In genomic region chr9:113446323-113446740, GRCh38 we compare ENCODE assay signal across 8 cellular contexts. TPM values are rescaled to one million over a fixed set of nuclear protein-coding genes. Genes with fewer than 3 reads are reported as not detected.
DNase-seq lines count a peak whose midpoint lies in the region; ATAC-seq and TF ChIP-seq lines count a peak whose summit lies in the region.

No MANE protein-coding gene starts in this region.

- no peak overlapping the region for H3K4me3 ChIP-seq in transverse colon

- 54 to 86% methylated on average over 2 to 3 of the region's 3 CpGs for WGBS in transverse colon (ENCODE audit: low coverage in 1 of 2), 2 donors

- TF ChIP-seq CTCF in C4-2B (conservative IDR thresholded peaks at IDR 0.05) = peak; percentile 79
- peak; percentile 28 for TF ChIP-seq CTCF in GM13976 (IDR thresholded peaks at IDR 0.05; ENCODE audit: borderline replicate concordance, control extremely low read depth, extremely low read depth, insufficient read depth, missing control alignments)
- TF ChIP-seq CTCF in transverse colon (IDR thresholded peaks at IDR 0.05) = peak; percentile 59 to 79 (median 73)

- no peaks in the 10 kb centered on the region for H3K9me3 Mint-ChIP-seq in T-helper 2 cell treated with Interferon-gamma antibody and Interleukin-4, amounts not matched to agents 5 μg/mL and 100 μg/mL, for 36 hours

- no peaks in the 10 kb centered on the region for H3K36me3 Mint-ChIP-seq in T-helper 2 cell treated with Interferon-gamma antibody and Interleukin-4, amounts not matched to agents 5 μg/mL and 100 μg/mL, for 36 hours (ENCODE audit: low read depth)

- no peak overlapping the region for H3K27ac Mint-ChIP-seq in T-helper 2 cell treated with Interferon-gamma antibody and Interleukin-4, amounts not matched to agents 5 μg/mL and 100 μg/mL, for 36 hours

- TF ChIP-seq POLR2A in transverse colon (IDR thresholded peaks at IDR 0.05) = no peak

- H3K36me3 ChIP-seq in transverse colon = no peaks in the 10 kb centered on the region

- H3K27me3 ChIP-seq in transverse colon = no peaks in the 10 kb centered on the region

- peak; percentile 63 for ATAC-seq in left colon

- H3K27ac ChIP-seq in C4-2B (no peak overlapping the region), transverse colon (peak overlapping the region in 1 of 4 donors; percentile 3)

- H3K4me3 Mint-ChIP-seq in T-helper 2 cell treated with Interferon-gamma antibody and Interleukin-4, amounts not matched to agents 5 μg/mL and 100 μg/mL, for 36 hours = no peak overlapping the region

- no peaks in the 10 kb centered on the region for H3K9me3 ChIP-seq in transverse colon

- no peak for TF ChIP-seq EP300 in transverse colon (IDR thresholded peaks at IDR 0.05; ENCODE audit: low read depth)

- peaks cover 0 to 3% (median 0%) of the 10 kb centered on the region in 4 donors for H3K4me1 ChIP-seq in transverse colon

- intact Hi-C loops in left colon (cut with DNase I, micrococcal nuclease) = loop anchor here (2.0 to 5.0 kb wide), 3 partner anchors 138 to 211 kb away; no protein-coding TSS in a partner anchor
- intact Hi-C loops in transverse colon (cut with DNase I; ENCODE audit: low total_unique reads) = loop anchor here (2.0 kb wide), 2 partner anchors 142 to 212 kb away; no protein-coding TSS in a partner anchor

- no peaks in the 10 kb centered on the region for H3K27me3 Mint-ChIP-seq in T-helper 2 cell treated with Interferon-gamma antibody and Interleukin-4, amounts not matched to agents 5 μg/mL and 100 μg/mL, for 36 hours (ENCODE audit: low read depth)

- in situ Hi-C loops in GM13976 (cut with MboI; ENCODE audit: low sequenced_read_pairs, unreplicated experiment) (loop anchor here (5.0 kb wide), 2 partner anchors 146 to 211 kb away; no protein-coding TSS in a partner anchor), transverse colon (cut with MboI; ENCODE audit: low pct_ligation_motif_present in 1 of 4, low pct_unique_long_range_greater_than_20kb in 1 of 4, low sequenced_read_pairs in 3 of 4) (loop anchor here in 2 of 4 donors (5.0 kb wide), 3 partner anchors 136 to 211 kb away; no protein-coding TSS in a partner anchor)

- peaks cover 2% of the 10 kb centered on the region for H3K4me1 Mint-ChIP-seq in T-helper 2 cell treated with Interferon-gamma antibody and Interleukin-4, amounts not matched to agents 5 μg/mL and 100 μg/mL, for 36 hours (ENCODE audit: low read depth)

- peak; percentile 79 for DNase-seq in GM13976 (ENCODE audit: low spot score)
- DNase-seq in NCI-H460 (ENCODE audit: extremely low read depth, low read depth) = peak; percentile 43
- peak; percentile 80 for DNase-seq in cerebellar cortex (ENCODE audit: low spot score)
- no peak for DNase-seq in left colon
- DNase-seq in transverse colon = no peak
- no peak for DNase-seq in KG1 (lab: John Stamatoyannopoulos, UW)
- DNase-seq in T-helper 2 cell treated with Interferon-gamma antibody and Interleukin-4, amounts not matched to agents 5 μg/mL and 100 μg/mL, for 36 hours (ENCODE audit: low spot score) = no peak

RNA-seq across cellular contexts. Expression of gene RGS3, which starts 17.2 kb away (rescaled TPM):
- 26.9 and 28.3 TPM in 2 replicates for total RNA-seq in NCI-H460 (2014; rRNA removed; shearing (Covaris generic))
- 44.5 and 56.1 TPM in 2 replicates for polyA plus RNA-seq in NCI-H460 (2014; cell fraction: nucleus; rRNA removed)
- 10 to 100 TPM; 59.6 to 74.8 TPM for total RNA-seq in left colon
- 100 to 1,000 TPM in 1 of 4 donors, 10 to 100 TPM in 3; 62.7 to 150 (median 80.9) TPM for total RNA-seq in transverse colon

RNA-seq across cellular contexts. Expression of gene C9orf43, which starts 35.8 kb away (rescaled TPM):
- 0.40 and 0.87 TPM in 2 replicates for total RNA-seq in NCI-H460 (2014; rRNA removed; shearing (Covaris generic))
- 0.11 and 0.21 TPM in 2 replicates for polyA plus RNA-seq in NCI-H460 (2014; cell fraction: nucleus; rRNA removed)
- under 1 TPM; 0.11 to 0.21 TPM for total RNA-seq in left colon
- total RNA-seq in transverse colon = under 1 TPM in 1 of 4 donors, not detected in 3; 0.75 TPM

RNA-seq across cellular contexts. Expression of gene POLE3, which starts 35.9 kb away (rescaled TPM):
- 109 and 127 TPM in 2 replicates for total RNA-seq in NCI-H460 (2014; rRNA removed; shearing (Covaris generic))
- 112 and 134 TPM in 2 replicates for polyA plus RNA-seq in NCI-H460 (2014; cell fraction: nucleus; rRNA removed)
- total RNA-seq in left colon (10 to 100 TPM; 19.5 to 23.3 TPM), transverse colon (10 to 100 TPM in 3 of 4 donors, 1 to 10 TPM in 1; 4.2 to 58.7 (median 24.4) TPM)

RNA-seq across cellular contexts. Expression of gene ALAD, which starts 45.2 kb away (rescaled TPM):
- 7.3 and 8.6 TPM in 2 replicates for total RNA-seq in NCI-H460 (2014; rRNA removed; shearing (Covaris generic))
- polyA plus RNA-seq in NCI-H460 (2014; cell fraction: nucleus; rRNA removed) = 29.6 and 31.0 TPM in 2 replicates
- total RNA-seq in left colon (10 to 100 TPM; 58.8 to 64.1 TPM), transverse colon (100 to 1,000 TPM in 1 of 4 donors, 10 to 100 TPM in 3; 18.5 to 107 (median 63.0) TPM)

Comparison
In these comparisons a context has a peak if more than half of its experiments do, and no peak if none do; other contexts are left out.
1. CTCF ChIP-seq: peak in every context shown above with its lines; median percentile 79 in C4-2B; 73 in transverse colon; 28 in GM13976.
2. DNase-seq: peak in GM13976 (single experiment), NCI-H460 (single experiment) and cerebellar cortex (single experiment); none in left colon (0 of 2), transverse colon (single experiment), KG1 (single experiment) and T-helper 2 cell treated with Interferon-gamma antibody and Interleukin-4, amounts not matched to agents 5 μg/mL and 100 μg/mL, for 36 hours (single experiment).